1 cellular context compared by ENCODE assay signal in the genomic region with DNA sequence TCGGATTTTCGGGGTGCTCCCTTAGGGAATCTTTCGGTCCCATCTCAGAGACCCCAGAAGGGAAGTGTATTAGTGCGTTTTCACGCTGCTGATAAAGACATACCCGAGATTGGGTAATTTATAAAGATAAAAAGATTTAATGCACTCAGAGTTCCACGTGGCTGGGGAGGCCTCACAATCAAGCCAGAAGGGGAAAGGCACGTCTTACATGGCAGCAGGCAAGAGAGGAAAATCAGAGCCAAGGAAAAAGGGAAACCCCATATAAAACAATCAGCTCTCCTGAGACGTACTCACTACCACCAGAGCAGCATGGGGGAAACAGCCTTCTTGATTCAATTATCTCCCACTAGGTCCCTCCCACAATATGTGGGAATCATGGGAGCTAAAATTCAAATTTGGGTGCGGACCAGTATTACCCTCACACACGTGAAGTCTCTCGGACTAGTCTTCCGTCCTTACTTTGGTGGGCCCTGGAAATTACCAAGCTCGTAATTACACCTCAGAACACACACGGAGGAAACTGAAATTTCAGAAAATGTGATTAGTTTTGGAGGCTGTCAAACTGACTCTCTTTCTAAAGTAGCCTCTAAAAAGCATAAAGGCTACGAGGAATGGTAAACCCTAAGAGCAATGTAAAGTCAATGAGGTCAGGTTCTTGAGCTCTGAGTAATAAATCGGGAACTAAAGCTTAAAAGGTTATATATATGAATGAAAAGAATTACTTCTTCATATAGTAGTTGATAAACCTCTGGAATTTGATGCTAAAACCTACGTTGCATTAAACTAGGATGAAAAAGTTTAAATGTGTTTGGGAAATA.
TF ChIP-seq lines count a peak whose summit lies in the region.

No MANE protein-coding gene starts in this region.

TF ChIP-seq in HepG2, 621 proteins besides CTCF, POLR2A, EP300 and RAD21 (continues in another document):
- TF ChIP-seq HOMEZ (CRISPR knock-in tag; IDR thresholded peaks at IDR 0.05; ENCODE audit: low read depth) = no peak
- TF ChIP-seq, protein P1, sequence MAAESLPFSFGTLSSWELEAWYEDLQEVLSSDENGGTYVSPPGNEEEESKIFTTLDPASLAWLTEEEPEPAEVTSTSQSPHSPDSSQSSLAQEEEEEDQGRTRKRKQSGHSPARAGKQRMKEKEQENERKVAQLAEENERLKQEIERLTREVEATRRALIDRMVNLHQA (CRISPR knock-in tag; IDR thresholded peaks at IDR 0.05) = no peak
- TF ChIP-seq HOXA9 (CRISPR knock-in tag; IDR thresholded peaks at IDR 0.05; ENCODE audit: borderline replicate concordance) = 0 out of 2 replicates have a peak, but pooled peaks have one; percentile 7
- TF ChIP-seq ZNF337 (CRISPR knock-in tag; IDR thresholded peaks at IDR 0.05; ENCODE audit: borderline replicate concordance, low read depth) = no peak
- TF ChIP-seq GLI4 (CRISPR knock-in tag; IDR thresholded peaks at IDR 0.05; ENCODE audit: borderline replicate concordance) = no peak
- no peak for TF ChIP-seq ZFP62 (CRISPR knock-in tag; IDR thresholded peaks at IDR 0.05)
- no peak for TF ChIP-seq ZNF607 (CRISPR knock-in tag; IDR thresholded peaks at IDR 0.05; ENCODE audit: borderline replicate concordance)
- 0 out of 2 replicates have a peak, but pooled peaks have one; percentile 3 for TF ChIP-seq HINFP (CRISPR knock-in tag; IDR thresholded peaks at IDR 0.05; ENCODE audit: low read depth)
- 0 out of 2 replicates have a peak, but pooled peaks have one; percentile 11 for TF ChIP-seq ZNF556 (CRISPR knock-in tag; IDR thresholded peaks at IDR 0.05; ENCODE audit: borderline replicate concordance)
- TF ChIP-seq ZNF710 (CRISPR knock-in tag; IDR thresholded peaks at IDR 0.05; ENCODE audit: borderline replicate concordance) = 0 out of 2 replicates have a peak, but pooled peaks have one; percentile 0
- peak; percentile 21; the same call in 1 of the 2 replicates for TF ChIP-seq ZNF672 (CRISPR knock-in tag; IDR thresholded peaks at IDR 0.05)
- no peak for TF ChIP-seq CEBPG (CRISPR knock-in tag; IDR thresholded peaks at IDR 0.05)
- TF ChIP-seq, protein P2, sequence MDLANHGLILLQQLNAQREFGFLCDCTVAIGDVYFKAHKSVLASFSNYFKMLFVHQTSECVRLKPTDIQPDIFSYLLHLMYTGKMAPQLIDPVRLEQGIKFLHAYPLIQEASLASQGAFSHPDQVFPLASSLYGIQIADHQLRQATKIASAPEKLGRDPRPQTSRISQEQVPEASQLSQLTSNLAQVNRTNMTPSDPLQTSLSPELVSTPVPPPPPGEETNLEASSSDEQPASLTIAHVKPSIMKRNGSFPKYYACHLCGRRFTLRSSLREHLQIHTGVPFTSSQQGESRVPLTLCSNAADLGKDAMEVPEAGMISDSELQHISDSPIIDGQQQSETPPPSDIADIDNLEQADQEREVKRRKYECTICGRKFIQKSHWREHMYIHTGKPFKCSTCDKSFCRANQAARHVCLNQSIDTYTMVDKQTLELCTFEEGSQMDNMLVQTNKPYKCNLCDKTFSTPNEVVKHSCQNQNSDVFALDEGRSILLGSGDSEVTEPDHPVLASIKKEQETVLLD (CRISPR knock-in tag; IDR thresholded peaks at IDR 0.05; ENCODE audit: low read depth) = peak; percentile 14; the same call in 1 of the 2 replicates
- TF ChIP-seq ASH2L (IDR thresholded peaks at IDR 0.05; ENCODE audit: insufficient read length, low read depth, low read length) = peak; percentile 14
- TF ChIP-seq ZNF878 (CRISPR knock-in tag; IDR thresholded peaks at IDR 0.05) = no peak
- TF ChIP-seq, protein P3, sequence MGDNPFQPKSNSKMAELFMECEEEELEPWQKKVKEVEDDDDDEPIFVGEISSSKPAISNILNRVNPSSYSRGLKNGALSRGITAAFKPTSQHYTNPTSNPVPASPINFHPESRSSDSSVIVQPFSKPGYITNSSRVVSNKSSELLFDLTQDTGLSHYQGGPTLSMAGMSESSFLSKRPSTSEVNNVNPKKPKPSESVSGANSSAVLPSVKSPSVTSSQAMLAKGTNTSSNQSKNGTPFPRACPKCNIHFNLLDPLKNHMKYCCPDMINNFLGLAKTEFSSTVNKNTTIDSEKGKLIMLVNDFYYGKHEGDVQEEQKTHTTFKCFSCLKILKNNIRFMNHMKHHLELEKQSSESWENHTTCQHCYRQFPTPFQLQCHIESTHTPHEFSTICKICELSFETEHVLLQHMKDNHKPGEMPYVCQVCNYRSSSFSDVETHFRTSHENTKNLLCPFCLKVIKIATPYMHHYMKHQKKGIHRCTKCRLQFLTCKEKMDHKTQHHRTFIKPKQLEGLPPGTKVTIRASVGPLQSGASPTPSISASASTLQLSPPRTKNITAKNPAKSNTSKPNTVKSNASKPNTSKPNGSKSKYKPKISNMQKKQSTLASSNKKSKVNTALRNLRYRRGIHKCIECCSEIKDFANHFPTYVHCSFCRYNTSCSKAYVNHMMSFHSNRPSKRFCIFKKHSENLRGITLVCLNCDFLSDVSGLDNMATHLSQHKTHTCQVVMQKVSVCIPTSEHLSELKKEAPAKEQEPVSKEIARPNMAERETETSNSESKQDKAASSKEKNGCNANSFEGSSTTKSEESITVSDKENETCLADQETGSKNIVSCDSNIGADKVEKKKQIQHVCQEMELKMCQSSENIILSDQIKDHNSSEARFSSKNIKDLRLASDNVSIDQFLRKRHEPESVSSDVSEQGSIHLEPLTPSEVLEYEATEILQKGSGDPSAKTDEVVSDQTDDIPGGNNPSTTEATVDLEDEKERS (CRISPR knock-in tag; IDR thresholded peaks at IDR 0.05) = peak; percentile 93
- no peak for TF ChIP-seq CENPT (CRISPR knock-in tag; IDR thresholded peaks at IDR 0.05; ENCODE audit: low read depth)
- TF ChIP-seq ZNF773 (CRISPR knock-in tag; IDR thresholded peaks at IDR 0.05; ENCODE audit: borderline replicate concordance) = no peak
- peak; percentile 100 for TF ChIP-seq ZNF430 (CRISPR knock-in tag; IDR thresholded peaks at IDR 0.05)
- TF ChIP-seq NFKB2 (CRISPR knock-in tag; IDR thresholded peaks at IDR 0.05; ENCODE audit: borderline replicate concordance) = no peak
- no peak for TF ChIP-seq RFX3 (CRISPR knock-in tag; IDR thresholded peaks at IDR 0.05)
- TF ChIP-seq CREB1 (IDR thresholded peaks at IDR 0.05) = no peak
- 0 out of 2 replicates have a peak, but pooled peaks have one; percentile 24 for TF ChIP-seq CREB1 (CRISPR knock-in tag; IDR thresholded peaks at IDR 0.05)
- 0 out of 2 replicates have a peak, but pooled peaks have one; percentile 19 for TF ChIP-seq ZNF224 (CRISPR knock-in tag; IDR thresholded peaks at IDR 0.05)
- no peak for TF ChIP-seq ZNF33B (CRISPR knock-in tag; IDR thresholded peaks at IDR 0.05)
- TF ChIP-seq RFXAP (CRISPR knock-in tag; IDR thresholded peaks at IDR 0.05; ENCODE audit: borderline replicate concordance) = no peak
- no peak; the same call in 1 of the 2 replicates for TF ChIP-seq IKZF5 (CRISPR knock-in tag; IDR thresholded peaks at IDR 0.05)
- TF ChIP-seq, protein P4, sequence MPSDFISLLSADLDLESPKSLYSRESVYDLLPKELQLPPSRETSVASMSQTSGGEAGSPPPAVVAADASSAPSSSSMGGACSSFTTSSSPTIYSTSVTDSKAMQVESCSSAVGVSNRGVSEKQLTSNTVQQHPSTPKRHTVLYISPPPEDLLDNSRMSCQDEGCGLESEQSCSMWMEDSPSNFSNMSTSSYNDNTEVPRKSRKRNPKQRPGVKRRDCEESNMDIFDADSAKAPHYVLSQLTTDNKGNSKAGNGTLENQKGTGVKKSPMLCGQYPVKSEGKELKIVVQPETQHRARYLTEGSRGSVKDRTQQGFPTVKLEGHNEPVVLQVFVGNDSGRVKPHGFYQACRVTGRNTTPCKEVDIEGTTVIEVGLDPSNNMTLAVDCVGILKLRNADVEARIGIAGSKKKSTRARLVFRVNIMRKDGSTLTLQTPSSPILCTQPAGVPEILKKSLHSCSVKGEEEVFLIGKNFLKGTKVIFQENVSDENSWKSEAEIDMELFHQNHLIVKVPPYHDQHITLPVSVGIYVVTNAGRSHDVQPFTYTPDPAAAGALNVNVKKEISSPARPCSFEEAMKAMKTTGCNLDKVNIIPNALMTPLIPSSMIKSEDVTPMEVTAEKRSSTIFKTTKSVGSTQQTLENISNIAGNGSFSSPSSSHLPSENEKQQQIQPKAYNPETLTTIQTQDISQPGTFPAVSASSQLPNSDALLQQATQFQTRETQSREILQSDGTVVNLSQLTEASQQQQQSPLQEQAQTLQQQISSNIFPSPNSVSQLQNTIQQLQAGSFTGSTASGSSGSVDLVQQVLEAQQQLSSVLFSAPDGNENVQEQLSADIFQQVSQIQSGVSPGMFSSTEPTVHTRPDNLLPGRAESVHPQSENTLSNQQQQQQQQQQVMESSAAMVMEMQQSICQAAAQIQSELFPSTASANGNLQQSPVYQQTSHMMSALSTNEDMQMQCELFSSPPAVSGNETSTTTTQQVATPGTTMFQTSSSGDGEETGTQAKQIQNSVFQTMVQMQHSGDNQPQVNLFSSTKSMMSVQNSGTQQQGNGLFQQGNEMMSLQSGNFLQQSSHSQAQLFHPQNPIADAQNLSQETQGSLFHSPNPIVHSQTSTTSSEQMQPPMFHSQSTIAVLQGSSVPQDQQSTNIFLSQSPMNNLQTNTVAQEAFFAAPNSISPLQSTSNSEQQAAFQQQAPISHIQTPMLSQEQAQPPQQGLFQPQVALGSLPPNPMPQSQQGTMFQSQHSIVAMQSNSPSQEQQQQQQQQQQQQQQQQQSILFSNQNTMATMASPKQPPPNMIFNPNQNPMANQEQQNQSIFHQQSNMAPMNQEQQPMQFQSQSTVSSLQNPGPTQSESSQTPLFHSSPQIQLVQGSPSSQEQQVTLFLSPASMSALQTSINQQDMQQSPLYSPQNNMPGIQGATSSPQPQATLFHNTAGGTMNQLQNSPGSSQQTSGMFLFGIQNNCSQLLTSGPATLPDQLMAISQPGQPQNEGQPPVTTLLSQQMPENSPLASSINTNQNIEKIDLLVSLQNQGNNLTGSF (CRISPR knock-in tag; IDR thresholded peaks at IDR 0.05) = no peak
- TF ChIP-seq ZNF263 (CRISPR knock-in tag; IDR thresholded peaks at IDR 0.05) = peak; percentile 84
- no peak; the same call in 1 of the 2 replicates for TF ChIP-seq GATAD2A (CRISPR knock-in tag; IDR thresholded peaks at IDR 0.05)
- TF ChIP-seq ATF5 (CRISPR knock-in tag; IDR thresholded peaks at IDR 0.05; ENCODE audit: low read depth) = no peak
- 0 out of 2 replicates have a peak, but pooled peaks have one; percentile 37 for TF ChIP-seq ZMYM2 (CRISPR knock-in tag; IDR thresholded peaks at IDR 0.05)
- no peak for TF ChIP-seq ZNF160 (CRISPR knock-in tag; IDR thresholded peaks at IDR 0.05)
- peak; percentile 100 for TF ChIP-seq ZNF431 (CRISPR knock-in tag; IDR thresholded peaks at IDR 0.05; ENCODE audit: borderline replicate concordance, low read depth)
- no peak for TF ChIP-seq ZNF34 (CRISPR knock-in tag; IDR thresholded peaks at IDR 0.05; ENCODE audit: borderline replicate concordance)
- TF ChIP-seq DMAP1 (CRISPR knock-in tag; IDR thresholded peaks at IDR 0.05) = peak; percentile 22; the same call in 1 of the 2 replicates
- TF ChIP-seq ZFP36 (IDR thresholded peaks at IDR 0.05; ENCODE audit: borderline replicate concordance, low read depth, low read length, partially characterized antibody) = peak; percentile 79
- TF ChIP-seq ZNF816 (CRISPR knock-in tag; IDR thresholded peaks at IDR 0.05; ENCODE audit: borderline replicate concordance) = peak; percentile 78; the same call in 1 of the 2 replicates
